8 cellular contexts compared by ENCODE assay signal in genomic region chr17:59565171-59565958, GRCh38. TPM values are rescaled to one million over a fixed set of nuclear protein-coding genes. Genes with fewer than 3 reads are reported as not detected.
A peak's percentile ranks its signal among the peaks of the same experiment; 100 is the strongest.
DNase-seq lines count a peak whose midpoint lies in the region; ATAC-seq, FAIRE-seq and TF ChIP-seq lines count a peak whose summit lies in the region.

Gene DHX40 (plus strand): TSS chr17:59565610. CDS start chr17:59565672, 62 bp downstream.

- no peak for TF ChIP-seq RAD21 in HCT116 (IDR thresholded peaks at IDR 0.05; ENCODE audit: low read depth)

- H2BK15ac ChIP-seq in neuronal stem cell (ENCODE audit: low read length) = no peak within 1 kb of the TSS

- H3K4me3 ChIP-seq in HCT116 (replicated peaks in 1 of 2; ENCODE audit: low read depth in 1 of 2, low read length in 2 of 2) (peak within 1 kb of the TSS; percentile 97 to 100), neuronal stem cell (ENCODE audit: low read length in 2 of 2) (peak within 1 kb of the TSS; percentile 81 to 92), subcutaneous abdominal adipose tissue (ENCODE audit: low read depth in 1 of 5, low read length in 5 of 5) (peak within 1 kb of the TSS; percentile 92 to 99 (median 99))

- WGBS in neuronal stem cell (ENCODE audit: extremely low coverage in 2 of 2, insufficient read length in 2 of 2, insufficient replicate concordance in 1 of 2), 2 donors = no CpG with 5 or more reads among the region's 62 CpGs

- in situ Hi-C loops in SK-MEL-5 (cut with HindIII; ENCODE audit: low pct_unique_long_range_greater_than_20kb, low sequenced_read_pairs) = no loop called here

- peak; percentile 97 for DNase-seq in ELF-1 (ENCODE audit: low read depth, low spot score)
- DNase-seq in HCT116 (ENCODE audit: low read depth, low spot score) = peak; percentile 96
- DNase-seq in NAMALWA (ENCODE audit: low spot score) = peak; percentile 96
- DNase-seq in SK-MEL-5 (ENCODE audit: low read depth, low spot score) = peak; percentile 98
- DNase-seq in activated naive CD4-positive, alpha-beta T cell treated with Interleukin-2 at 50 U/mL for 16 hours = peak; percentile 96
- DNase-seq in frontal cortex (ENCODE audit: low spot score in 2 of 2) = peak; percentile 82 to 94
- DNase-seq in neuronal stem cell (ENCODE audit: low spot score) = peak; percentile 91

- peak within 1 kb of the TSS; percentile 86 for H3K18ac ChIP-seq in neuronal stem cell (ENCODE audit: low read length)

- no peak within 1 kb of the TSS for H2BK120ac ChIP-seq in neuronal stem cell (ENCODE audit: low read depth, low read length)

- peak within 1 kb of the TSS; percentile 5 for H4K91ac ChIP-seq in neuronal stem cell (ENCODE audit: low read depth, low read length, poor library complexity)

- peak; percentile 40 for TF ChIP-seq POLR2A in HCT116 (IDR thresholded peaks at IDR 0.05; ENCODE audit: borderline replicate concordance, extremely low read depth, insufficient read depth, insufficient read length)

- H3K27ac ChIP-seq in HCT116 (ENCODE audit: low read depth, low read length) (peak within 1 kb of the TSS; percentile 72), neuronal stem cell (replicated peaks; ENCODE audit: low read length) (peak within 1 kb of the TSS; percentile 41), subcutaneous abdominal adipose tissue (ENCODE audit: low read depth, low read length) (peak within 1 kb of the TSS; percentile 83)

- intact Hi-C loops in HCT116 (cut with micrococcal nuclease) = no loop called here

- peaks cover 1 to 3% of the 10 kb centered on the region in 2 experiments; a peak in 1 of 4 replicates for H3K36me3 ChIP-seq in HCT116 (ENCODE audit: control insufficient read depth in 1 of 2, insufficient read depth in 2 of 2, low read length in 2 of 2)
- H3K36me3 ChIP-seq in neuronal stem cell (replicated peaks in 1 of 2; ENCODE audit: control insufficient read depth in 2 of 2, insufficient read depth in 2 of 2, low read length in 2 of 2) = peaks cover 3 to 22% of the 10 kb centered on the region in 2 donors
- H3K36me3 ChIP-seq in subcutaneous abdominal adipose tissue (ENCODE audit: control insufficient read depth in 5 of 5, insufficient read depth in 5 of 5, low read length in 5 of 5) = peaks cover 0 to under 1% (median under 1%) of the 10 kb centered on the region in 5 donors

- H4K8ac ChIP-seq in neuronal stem cell (ENCODE audit: low read depth, low read length) = no peak within 1 kb of the TSS

- H2AFZ ChIP-seq in HCT116 (ENCODE audit: low read depth, low read length, poor library complexity, severe bottlenecking) = peak within 1 kb of the TSS; percentile 96
- H2AFZ ChIP-seq in neuronal stem cell (ENCODE audit: low read length) = peak within 1 kb of the TSS; percentile 95

- peaks cover 3% of the 10 kb centered on the region for H3K79me1 ChIP-seq in neuronal stem cell (ENCODE audit: low read depth, low read length)

- BruUV-seq in HCT116 (replicated peaks; lab: Mats Ljungman, UMichigan) = no TSS peak

- H2BK12ac ChIP-seq in neuronal stem cell (ENCODE audit: low read length) = no peak within 1 kb of the TSS

- H3K27me3 ChIP-seq in HCT116 (ENCODE audit: insufficient read depth, low read length) (no peaks in the 10 kb centered on the region), neuronal stem cell (ENCODE audit: control insufficient read depth in 3 of 3, insufficient read depth in 3 of 3, low read depth in 1 of 3, low read length in 3 of 3) (no peaks in the 10 kb centered on the region), subcutaneous abdominal adipose tissue (ENCODE audit: control insufficient read depth in 5 of 5, insufficient read depth in 4 of 5, low read length in 5 of 5) (no peaks in the 10 kb centered on the region)

- H3K4ac ChIP-seq in neuronal stem cell (ENCODE audit: low read length) = no peak within 1 kb of the TSS

- no peak for TF ChIP-seq CTCF in HCT116 (IDR thresholded peaks at IDR 0.05 in 2 of 3, conservative IDR thresholded peaks at IDR 0.05 in 1 of 3; ENCODE audit: borderline replicate concordance in 1 of 3, insufficient read depth in 1 of 3, low read depth in 2 of 3, low read length in 2 of 3)

- H3K9ac ChIP-seq in HCT116 (ENCODE audit: low read length) (peak within 1 kb of the TSS; percentile 77), neuronal stem cell (ENCODE audit: low read depth, low read length, poor library complexity) (peak within 1 kb of the TSS; percentile 92), subcutaneous abdominal adipose tissue (ENCODE audit: low read length in 5 of 5) (peak within 1 kb of the TSS; percentile 75 to 91 (median 88))

- peak within 1 kb of the TSS; percentile 70 for H3K4me2 ChIP-seq in HCT116 (ENCODE audit: low read length)
- peak within 1 kb of the TSS; percentile 66 for H3K4me2 ChIP-seq in neuronal stem cell (ENCODE audit: insufficient read depth, low read length, poor library complexity, severe bottlenecking)

- CTCF ChIA-PET in HCT116 (lab: Charles Lee) = no interaction called here

- H2BK5ac ChIP-seq in neuronal stem cell (ENCODE audit: low read length) = no peak within 1 kb of the TSS

- ATAC-seq in HCT116 = peak; percentile 89

- H3K9me2 ChIP-seq in HCT116 (ENCODE audit: insufficient read depth) = no peaks in the 10 kb centered on the region

- H4K20me1 ChIP-seq in HCT116 (ENCODE audit: insufficient read depth) = no peaks in the 10 kb centered on the region

- H3K23ac ChIP-seq in neuronal stem cell (ENCODE audit: low read depth, low read length, poor library complexity) = peak within 1 kb of the TSS; percentile 45

- no peak within 1 kb of the TSS for H2AK5ac ChIP-seq in neuronal stem cell (ENCODE audit: low read depth, low read length)

- H3K79me2 ChIP-seq in HCT116 (ENCODE audit: insufficient read depth, low read length) = peaks cover 22% of the 10 kb centered on the region

- peaks cover 7 to 20% of the 10 kb centered on the region in 2 experiments for H3K4me1 ChIP-seq in HCT116 (ENCODE audit: control insufficient read depth in 1 of 2, insufficient read depth in 2 of 2, low read length in 2 of 2)
- H3K4me1 ChIP-seq in neuronal stem cell (ENCODE audit: control insufficient read depth in 2 of 2, insufficient read depth in 1 of 2, low read depth in 1 of 2, low read length in 2 of 2) = peaks cover 4 to 6% of the 10 kb centered on the region in 2 donors
- H3K4me1 ChIP-seq in subcutaneous abdominal adipose tissue (ENCODE audit: control insufficient read depth in 5 of 5, insufficient read depth in 5 of 5, low read length in 5 of 5) = peaks cover 5 to 17% (median 14%) of the 10 kb centered on the region in 5 donors

- FAIRE-seq in frontal cortex (lab: Jason Lieb, UNC) = no peak

- H3K14ac ChIP-seq in neuronal stem cell (ENCODE audit: low read length) = no peak within 1 kb of the TSS

- RAD21 ChIA-PET in HCT116 (lab: Charles Lee; ENCODE audit: low non-redundant PET in 1 of 2, low total read pairs in 2 of 2, uncharacterized antibody in 2 of 2, unreplicated experiment in 2 of 2) = interaction anchor here in 1 of 2 experiments (1.3 kb wide), 1 partner anchor 54 kb away, joined by 3 read pairs; the partner anchor contains the start of gene CLTC

- peaks cover 0 to 7% of the 10 kb centered on the region in 2 experiments; a peak in 1 of 4 replicates for H3K9me3 ChIP-seq in HCT116 (ENCODE audit: control insufficient read depth in 1 of 2, insufficient read depth in 1 of 2, low read depth in 1 of 2, low read length in 2 of 2)
- peaks cover 6 to 8% of the 10 kb centered on the region in 2 donors for H3K9me3 ChIP-seq in neuronal stem cell (replicated peaks in 1 of 2; ENCODE audit: control insufficient read depth in 2 of 2, insufficient read depth in 1 of 2, low read depth in 1 of 2, low read length in 2 of 2)
- H3K9me3 ChIP-seq in subcutaneous abdominal adipose tissue (ENCODE audit: control insufficient read depth in 5 of 5, low read length in 5 of 5) = no peaks in the 10 kb centered on the region

- POLR2A ChIA-PET in HCT116 (lab: Charles Lee) = interaction anchor here (1.2 kb wide), 1 partner anchor 30 kb away, joined by 3 read pairs; no protein-coding TSS in a partner anchor

TF ChIP-seq in HCT116, 20 proteins besides CTCF, POLR2A, EP300 and RAD21 (continues in another document):
- TF ChIP-seq POLR2AphosphoS5 (IDR thresholded peaks at IDR 0.05; ENCODE audit: low read depth, low read length) (peak; percentile 88), JUND (IDR thresholded peaks at IDR 0.05) (no peak), FOSL1 (IDR thresholded peaks at IDR 0.05; ENCODE audit: low read depth) (no peak), EZH2 (IDR thresholded peaks at IDR 0.05) (no peak), EGR1 (IDR thresholded peaks at IDR 0.05; ENCODE audit: low read depth) (no peak), MAX (IDR thresholded peaks at IDR 0.05) (peak; percentile 100), YY1 (IDR thresholded peaks at IDR 0.05; ENCODE audit: extremely low read depth, insufficient replicate concordance, low read depth, low read length) (peak; percentile 80), TCF7L2 (IDR thresholded peaks at IDR 0.05; ENCODE audit: borderline replicate concordance, extremely low read depth, insufficient read depth, insufficient read length) (peak; percentile 69), SIN3A (IDR thresholded peaks at IDR 0.05; ENCODE audit: low read depth) (peak; percentile 89; the same call in 1 of the 2 replicates), ZFX (IDR thresholded peaks at IDR 0.05) (no peak; the same call in 1 of the 2 replicates), ELF1 (IDR thresholded peaks at IDR 0.05; ENCODE audit: borderline replicate concordance, low read depth) (peak; percentile 67)

RNA-seq across cellular contexts. Expression of gene DHX40, which starts in this region (rescaled TPM):
- total RNA-seq in HCT116 (2021; ENCODE audit: unreplicated experiment) (58.7 TPM), frontal cortex (75.0 TPM)
- polyA plus RNA-seq in HCT116 (2012) = 28.1 and 38.5 TPM in 2 replicates
- total RNA-seq in SK-MEL-5 (2014; rRNA removed; shearing (Covaris generic)) = 144 and 151 TPM in 2 replicates
- 67.0 and 99.2 TPM in 2 replicates for polyA plus RNA-seq in SK-MEL-5 (2015; cell fraction: cytosol; rRNA removed)
- polyA plus RNA-seq in SK-MEL-5 (2015; cell fraction: nucleus; rRNA removed) = 69.6 and 84.9 TPM in 2 replicates
- polyA plus RNA-seq in neuronal stem cell (2013, experiment 1 of 2) = 31.2 TPM
- polyA plus RNA-seq in neuronal stem cell (2013, experiment 2 of 2) = 32.2 TPM

Comparison
In these comparisons a context has a peak if more than half of its experiments do, and no peak if none do; other contexts are left out.
1. Peak in every context shown above with its lines: DNase-seq, ATAC-seq, H3K4me3 ChIP-seq and H3K27ac ChIP-seq.